ENCODE assay signal across 15 cellular contexts in the genomic region with DNA sequence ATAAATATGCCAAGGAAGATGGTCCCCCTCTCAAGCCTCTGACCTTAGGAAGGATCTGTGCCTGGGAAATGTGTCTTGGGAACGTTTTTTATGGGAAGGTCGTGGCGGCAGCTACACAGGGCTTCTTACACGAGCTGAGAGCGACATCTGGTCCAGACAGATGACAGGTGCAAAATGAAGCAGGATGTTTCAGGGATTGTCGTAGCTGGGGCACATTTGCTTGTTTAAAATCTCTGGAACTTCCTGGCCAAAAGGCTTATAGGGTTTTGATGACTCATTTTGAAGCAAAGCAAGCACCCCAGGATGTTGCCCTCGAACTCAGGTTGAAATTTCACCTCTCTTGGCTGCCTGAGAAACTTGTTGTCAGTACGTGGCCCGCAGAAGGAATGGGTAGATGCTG.
DNase-seq lines count a peak whose midpoint lies in the region; ATAC-seq, FAIRE-seq and TF ChIP-seq lines count a peak whose summit lies in the region.
"Had no signal": no experiment of that assay in that cellular context is flagged by ENCODE, and none has a peak within 500 bp of the region (broad histone marks: within the 10 kb centered on the region; RNA-seq: fewer than 3 reads in every experiment).

No MANE protein-coding gene starts in this region.

- H3K27ac Mint-ChIP-seq in nephron progenitor cell: peak overlapping the region; percentile 97
- H3K27ac Mint-ChIP-seq: neural progenitor cell had no signal

- H3K4me3 ChIP-seq in adipocyte (ENCODE audit: low read length) (no peak overlapping the region), thyroid gland (replicated peaks in 1 of 3) (no peak overlapping the region)
- H3K4me3 ChIP-seq: neural progenitor cell, tibial nerve had no signal

- H3K9me3 Mint-ChIP-seq in nephron progenitor cell: peaks cover 4% of the 10 kb centered on the region
- H3K9me3 Mint-ChIP-seq: neural progenitor cell had no signal

- no peak overlapping the region for H3K9ac ChIP-seq in adipocyte (ENCODE audit: low read length)
- H3K9ac ChIP-seq: neural progenitor cell had no signal

- H3K36me3 ChIP-seq in adipocyte (ENCODE audit: control insufficient read depth, insufficient read depth, low read length, severe bottlenecking) (no peaks in the 10 kb centered on the region), thyroid gland (no peaks in the 10 kb centered on the region)
- H3K36me3 ChIP-seq: neural progenitor cell, tibial nerve had no signal

- TF ChIP-seq CTCF in nephron progenitor cell (IDR thresholded peaks at IDR 0.05) (no peak), thyroid gland (IDR thresholded peaks at IDR 0.05) (no peak)

- no peak for ATAC-seq in HG02759 (IDR thresholded peaks at IDR 0.05; ENCODE audit: unreplicated experiment)
- ATAC-seq: SK-N-SH treated with all-trans-retinoic acid at 6 μM for 48 hours had no signal

- peak overlapping the region; percentile 3 for H3K4me3 Mint-ChIP-seq in nephron progenitor cell
- H3K4me3 Mint-ChIP-seq: neural progenitor cell had no signal

- peak; percentile 68 for FAIRE-seq in H54 (lab: Jason Lieb, UNC)

- peaks cover 4% of the 10 kb centered on the region for H3K27me3 Mint-ChIP-seq in nephron progenitor cell (ENCODE audit: low read depth, poor library complexity)

- WGBS in thyroid gland, 2 donors: 76 to 79% methylated on average over 9 of the region's 9 CpGs

- intact Hi-C loops in thyroid gland (cut with DNase I): no loop called here

- DNase-seq in H54 (ENCODE audit: insufficient read length, low spot score) (peak; percentile 44), NCI-H2107 treated with DMSO at 0.1 percent for 48 hours (lab: John Stamatoyannopoulos, UW; ENCODE audit: unreplicated experiment) (peak; percentile 30), adipocyte (ENCODE audit: low read depth) (peak; percentile 19), nephron progenitor cell (peak; percentile 27), NCI-H226 (no peak), KBM-7 (no peak), thyroid gland (no peak)
- DNase-seq: activated CD4-positive, CD25-positive, alpha-beta regulatory T cell treated with anti-CD3 and anti-CD28 coated beads, Interleukin-2, amount 50 U/mL, for 72 hours; activated T-cell treated with anti-CD3 and anti-CD28 coated beads, Interleukin-2, amount 50 U/mL, for 48 hours; left cardiac atrium had no signal

- in situ Hi-C loops in KBM-7 (cut with MboI; ENCODE audit: low pct_unique_long_range_greater_than_20kb, low sequenced_read_pairs): no loop called here

- TF ChIP-seq POLR2A in H54 (IDR thresholded peaks at IDR 0.05; ENCODE audit: low read depth, low read length) (no peak), thyroid gland (IDR thresholded peaks at IDR 0.05) (no peak)

- no peaks in the 10 kb centered on the region for H3K27me3 ChIP-seq in adipocyte (replicated peaks; ENCODE audit: control insufficient read depth, insufficient read depth, low read length)
- no peaks in the 10 kb centered on the region for H3K27me3 ChIP-seq in thyroid gland
- H3K27me3 ChIP-seq: neural progenitor cell, tibial nerve had no signal

- no peak overlapping the region for H3K27ac ChIP-seq in thyroid gland
- H3K27ac ChIP-seq: HL-60, neural progenitor cell, tibial nerve had no signal

- H3K36me3 Mint-ChIP-seq in nephron progenitor cell (ENCODE audit: low read depth): no peaks in the 10 kb centered on the region
- H3K36me3 Mint-ChIP-seq: neural progenitor cell had no signal

- H3K9me3 ChIP-seq in adipocyte (ENCODE audit: control insufficient read depth, low read length) (no peaks in the 10 kb centered on the region), thyroid gland (no peaks in the 10 kb centered on the region)
- H3K9me3 ChIP-seq: tibial nerve had no signal

- peaks cover 59% of the 10 kb centered on the region for H3K4me1 Mint-ChIP-seq in nephron progenitor cell

- no peaks in the 10 kb centered on the region for H3K4me1 ChIP-seq in adipocyte (ENCODE audit: control insufficient read depth, insufficient read depth, low read length)
- peaks cover 0 to 5% of the 10 kb centered on the region in 2 donors for H3K4me1 ChIP-seq in thyroid gland
- H3K4me1 ChIP-seq: tibial nerve had no signal

Comparison
In these comparisons a context has a peak if more than half of its experiments do, and no peak if none do; other contexts are left out.
1. DNase-seq: peak in H54 (single experiment), NCI-H2107 treated with DMSO at 0.1 percent for 48 hours (single experiment), adipocyte (single experiment) and nephron progenitor cell (single experiment); none in NCI-H226 (single experiment), KBM-7 (single experiment) and thyroid gland (0 of 2).